8 cellular contexts compared by ENCODE assay signal in the genomic region with DNA sequence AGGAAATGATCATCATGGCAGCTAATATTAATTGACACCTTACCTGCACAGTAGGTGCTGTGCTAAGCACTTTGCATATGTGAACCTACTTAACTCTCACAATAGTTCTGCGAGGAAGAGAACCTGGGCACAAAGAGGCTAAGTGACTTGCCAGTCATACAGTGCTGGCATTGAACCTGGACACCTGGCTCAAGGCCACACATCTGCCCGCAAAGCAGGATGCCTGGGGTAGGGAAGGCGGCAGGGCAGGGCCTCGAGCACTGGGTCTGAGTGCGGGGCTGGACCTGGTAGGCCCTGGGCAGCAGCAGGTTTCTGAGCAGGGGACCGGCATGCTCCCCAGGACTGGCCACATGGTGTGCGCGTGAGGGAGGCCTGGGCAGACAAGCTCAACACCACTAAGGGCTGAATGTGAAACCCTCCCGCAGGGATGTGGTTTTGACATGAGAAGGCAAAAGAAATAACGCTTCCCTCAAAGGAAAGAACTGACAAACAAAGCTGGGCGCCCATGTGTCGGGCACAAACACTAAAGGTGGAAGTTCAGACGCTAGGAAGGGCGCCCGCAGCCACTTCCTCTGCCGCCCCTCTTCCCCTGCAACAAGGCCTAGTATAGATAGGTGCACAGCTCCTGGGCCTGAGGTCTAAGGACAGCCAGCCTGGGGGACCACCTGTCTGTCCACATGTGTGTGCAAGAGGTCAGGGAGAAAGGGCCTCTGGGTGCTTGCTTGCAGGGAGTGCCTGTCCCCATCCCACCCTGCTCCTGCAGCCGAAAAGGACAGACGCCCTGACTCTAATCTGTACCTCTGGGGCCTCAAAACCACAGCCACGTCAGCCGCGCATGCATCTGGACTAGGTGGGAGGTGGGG.
A peak's percentile ranks its signal among the peaks of the same experiment; 100 is the strongest.
DNase-seq lines count a peak whose midpoint lies in the region; ATAC-seq and TF ChIP-seq lines count a peak whose summit lies in the region.

No MANE protein-coding gene starts in this region.

- H3K27me3 ChIP-seq in GM23248 (replicated peaks; ENCODE audit: insufficient read depth) = no peaks in the 10 kb centered on the region
- no peaks in the 10 kb centered on the region for H3K27me3 ChIP-seq in HAP-1 (ENCODE audit: low read depth)

- H3K79me2 ChIP-seq in GM23248 (ENCODE audit: insufficient read depth) = no peaks in the 10 kb centered on the region

- H3K4me1 ChIP-seq in GM23248 (ENCODE audit: insufficient read depth) = peaks cover 19% of the 10 kb centered on the region
- H3K4me1 ChIP-seq in HAP-1 = no peaks in the 10 kb centered on the region; the same call in 1 of the 2 replicates

- H3K4me3 ChIP-seq in GM23248 (no peak overlapping the region), HAP-1 (no peak overlapping the region)

- H3K4me3 Mint-ChIP-seq in activated naive CD4-positive, alpha-beta T cell treated with anti-CD3 and anti-CD28 coated beads, Interleukin-2, amount 50 U/mL, for 24 hours = peak overlapping the region; percentile 40
- H3K4me3 Mint-ChIP-seq in nephron = no peak overlapping the region

- no peak for TF ChIP-seq CTCF in nephron (IDR thresholded peaks at IDR 0.05; ENCODE audit: unreplicated experiment in 3 of 3)

- H3K9me3 ChIP-seq in GM23248 (ENCODE audit: low read depth) (no peaks in the 10 kb centered on the region), HAP-1 (no peaks in the 10 kb centered on the region)

- no peaks in the 10 kb centered on the region for H3K9me2 ChIP-seq in GM23248 (ENCODE audit: insufficient read depth)

- H3K36me3 ChIP-seq in GM23248 (ENCODE audit: low read depth) = no peaks in the 10 kb centered on the region
- no peaks in the 10 kb centered on the region for H3K36me3 ChIP-seq in HAP-1 (replicated peaks)

- H3K27ac Mint-ChIP-seq in activated naive CD4-positive, alpha-beta T cell treated with anti-CD3 and anti-CD28 coated beads, Interleukin-2, amount 50 U/mL, for 24 hours = peak overlapping the region; percentile 90
- H3K27ac Mint-ChIP-seq in nephron = peak overlapping the region; percentile 12 to 76 (median 42)

- no peaks in the 10 kb centered on the region for H3K27me3 Mint-ChIP-seq in activated naive CD4-positive, alpha-beta T cell treated with anti-CD3 and anti-CD28 coated beads, Interleukin-2, amount 50 U/mL, for 24 hours
- H3K27me3 Mint-ChIP-seq in nephron (ENCODE audit: low read depth) = no peaks in the 10 kb centered on the region

- H2AFZ ChIP-seq in GM23248 = no peak overlapping the region

- no peaks in the 10 kb centered on the region for H4K20me1 ChIP-seq in GM23248 (ENCODE audit: insufficient read depth)

- no peaks in the 10 kb centered on the region for H3K9me3 Mint-ChIP-seq in activated naive CD4-positive, alpha-beta T cell treated with anti-CD3 and anti-CD28 coated beads, Interleukin-2, amount 50 U/mL, for 24 hours
- no peaks in the 10 kb centered on the region for H3K9me3 Mint-ChIP-seq in nephron

- H3K9ac ChIP-seq in GM23248 = no peak overlapping the region

- no peaks in the 10 kb centered on the region for H3F3A ChIP-seq in GM23248 (ENCODE audit: insufficient read depth)

- WGBS in GM23248 (ENCODE audit: low coverage in 1 of 2, low lambda C conversion rate in 2 of 2, missing lambda C conversion rate in 2 of 2), 2 experiments = 87 to 90% methylated on average over 21 of the region's 21 CpGs

- H3K36me3 Mint-ChIP-seq in activated naive CD4-positive, alpha-beta T cell treated with anti-CD3 and anti-CD28 coated beads, Interleukin-2, amount 50 U/mL, for 24 hours = no peaks in the 10 kb centered on the region
- H3K36me3 Mint-ChIP-seq in nephron (ENCODE audit: low read depth) = no peaks in the 10 kb centered on the region

- peaks cover 94% of the 10 kb centered on the region for H3K4me1 Mint-ChIP-seq in activated naive CD4-positive, alpha-beta T cell treated with anti-CD3 and anti-CD28 coated beads, Interleukin-2, amount 50 U/mL, for 24 hours
- H3K4me1 Mint-ChIP-seq in nephron = peaks cover 57% of the 10 kb centered on the region

- ATAC-seq in GM18909 (IDR thresholded peaks at IDR 0.05; ENCODE audit: poor library complexity, unreplicated experiment) (peak; percentile 35), GM19467 (IDR thresholded peaks at IDR 0.05; ENCODE audit: unreplicated experiment) (no peak), HG02798 (IDR thresholded peaks at IDR 0.05; ENCODE audit: poor library complexity, unreplicated experiment) (no peak)

- in situ Hi-C loops in GM23248 (cut with MboI) = no loop called here
- in situ Hi-C loops in HAP-1 (cut with MboI; ENCODE audit: low sequenced_read_pairs) = no loop called here

- DNase-seq in T follicular helper cell (ENCODE audit: low read depth) = peak; percentile 79
- DNase-seq in GM23248 = no peak
- no peak for DNase-seq in HAP-1 (ENCODE audit: low spot score in 2 of 2)

- H3K4me2 ChIP-seq in GM23248 (ENCODE audit: unreplicated experiment) = no peak overlapping the region

- H3K27ac ChIP-seq in GM23248 = no peak overlapping the region
